1 cellular context compared by ENCODE assay signal in genomic region chr15:98599911-98600685, GRCh38.
TF ChIP-seq lines count a peak whose summit lies in the region.

No MANE protein-coding gene starts in this region.

TF ChIP-seq in GM23338, 12 proteins besides CTCF, POLR2A, EP300 and RAD21 (continued from another document):
- no peak for TF ChIP-seq ZNF462 (CRISPR knock-in tag; IDR thresholded peaks at IDR 0.05)
- no peak for TF ChIP-seq POLR2AphosphoS5 (IDR thresholded peaks at IDR 0.05; ENCODE audit: low read depth)
- TF ChIP-seq ZNF331 (CRISPR knock-in tag; IDR thresholded peaks at IDR 0.05; ENCODE audit: low read depth), result no peak
- TF ChIP-seq, protein P1, sequence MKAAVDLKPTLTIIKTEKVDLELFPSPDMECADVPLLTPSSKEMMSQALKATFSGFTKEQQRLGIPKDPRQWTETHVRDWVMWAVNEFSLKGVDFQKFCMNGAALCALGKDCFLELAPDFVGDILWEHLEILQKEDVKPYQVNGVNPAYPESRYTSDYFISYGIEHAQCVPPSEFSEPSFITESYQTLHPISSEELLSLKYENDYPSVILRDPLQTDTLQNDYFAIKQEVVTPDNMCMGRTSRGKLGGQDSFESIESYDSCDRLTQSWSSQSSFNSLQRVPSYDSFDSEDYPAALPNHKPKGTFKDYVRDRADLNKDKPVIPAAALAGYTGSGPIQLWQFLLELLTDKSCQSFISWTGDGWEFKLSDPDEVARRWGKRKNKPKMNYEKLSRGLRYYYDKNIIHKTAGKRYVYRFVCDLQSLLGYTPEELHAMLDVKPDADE (IDR thresholded peaks at IDR 0.05), result no peak
